In the genomic region with DNA sequence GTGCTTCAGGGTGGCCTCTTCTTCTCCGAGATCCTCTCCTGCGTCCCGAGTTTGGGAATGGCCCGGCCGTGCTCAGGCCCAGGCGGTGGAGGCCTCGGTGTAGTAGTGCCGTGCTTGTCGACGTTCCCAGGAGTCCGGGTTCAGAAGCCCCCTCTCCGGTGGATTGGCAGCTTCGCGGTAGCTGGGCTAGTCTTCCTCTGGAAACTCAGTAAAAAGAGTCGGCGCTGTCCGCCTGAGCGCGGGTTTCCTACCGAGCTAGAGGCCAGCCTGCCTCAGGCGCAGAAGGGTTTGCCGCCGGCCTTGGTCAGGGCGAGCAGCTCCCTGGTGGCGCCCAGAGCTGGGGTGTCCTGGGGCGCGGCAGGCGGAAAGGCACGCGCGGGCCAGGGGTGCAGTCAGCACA, we compare ENCODE assay signal across 23 cellular contexts.
"Had no signal": no experiment of that assay in that cellular context is flagged by ENCODE, and none has a peak within 500 bp of the region (broad histone marks: within the 10 kb centered on the region; RNA-seq: fewer than 3 reads in every experiment).

No MANE protein-coding gene starts in this region.

- H3K4me3 Mint-ChIP-seq: activated CD4-positive, alpha-beta memory T cell treated with anti-CD3 and anti-CD28 coated beads, Interleukin-2, amount 10 ng/mL, durations not matched to agents 7 days and 5 days; activated CD4-positive, alpha-beta T cell treated with anti-CD3 and anti-CD28 coated beads, Interleukin-2, amount 10 ng/mL, durations not matched to agents 7 days and 5 days; activated naive CD4-positive, alpha-beta T cell treated with anti-CD3 and anti-CD28 coated beads, Interleukin-2, amount 10 ng/mL, durations not matched to agents 7 days and 5 days; activated naive CD8-positive, alpha-beta T cell treated with anti-CD3 and anti-CD28 coated beads, Interleukin-2, amount 10 ng/mL, durations not matched to agents 7 days and 5 days; activated T-cell treated with anti-CD3 and anti-CD28 coated beads, Interleukin-2, amount 50 U/mL, for 24 hours; nephron progenitor cell had no signal

- FAIRE-seq: endothelial cell of umbilical vein, TTC549 had no signal

- H3K27me3 Mint-ChIP-seq: activated naive CD8-positive, alpha-beta T cell treated with anti-CD3 and anti-CD28 coated beads, Interleukin-2, amount 10 ng/mL, durations not matched to agents 7 days and 5 days had no signal

- H3K9me3 Mint-ChIP-seq: activated CD4-positive, alpha-beta memory T cell treated with anti-CD3 and anti-CD28 coated beads, Interleukin-2, amount 10 ng/mL, durations not matched to agents 7 days and 5 days; activated CD4-positive, alpha-beta T cell treated with anti-CD3 and anti-CD28 coated beads, Interleukin-2, amount 10 ng/mL, durations not matched to agents 7 days and 5 days; activated naive CD4-positive, alpha-beta T cell treated with anti-CD3 and anti-CD28 coated beads, Interleukin-2, amount 10 ng/mL, durations not matched to agents 7 days and 5 days; activated naive CD8-positive, alpha-beta T cell treated with anti-CD3 and anti-CD28 coated beads, Interleukin-2, amount 10 ng/mL, durations not matched to agents 7 days and 5 days; activated T-cell treated with anti-CD3 and anti-CD28 coated beads, Interleukin-2, amount 50 U/mL, for 24 hours had no signal

- ATAC-seq: esophagus mucosa, heart right ventricle, left lobe of liver, right cardiac atrium had no signal

- H3K27ac Mint-ChIP-seq: activated CD4-positive, alpha-beta memory T cell treated with anti-CD3 and anti-CD28 coated beads, Interleukin-2, amount 10 ng/mL, durations not matched to agents 7 days and 5 days; activated CD4-positive, alpha-beta T cell treated with anti-CD3 and anti-CD28 coated beads, Interleukin-2, amount 10 ng/mL, durations not matched to agents 7 days and 5 days; activated naive CD4-positive, alpha-beta T cell treated with anti-CD3 and anti-CD28 coated beads, Interleukin-2, amount 10 ng/mL, durations not matched to agents 7 days and 5 days; activated naive CD8-positive, alpha-beta T cell treated with anti-CD3 and anti-CD28 coated beads, Interleukin-2, amount 10 ng/mL, durations not matched to agents 7 days and 5 days; activated T-cell treated with anti-CD3 and anti-CD28 coated beads, Interleukin-2, amount 50 U/mL, for 24 hours; brain; nephron progenitor cell had no signal

- H3K9me3 ChIP-seq: ascending aorta, tibial nerve had no signal

- DNase-seq: activated CD4-positive, alpha-beta memory T cell treated with anti-CD3 and anti-CD28 coated beads, Interleukin-2, amount 10 ng/mL, durations not matched to agents 7 days and 5 days; activated CD4-positive, alpha-beta T cell treated with anti-CD3 and anti-CD28 coated beads for 1 hour; activated CD4-positive, alpha-beta T cell treated with anti-CD3 and anti-CD28 coated beads, Interleukin-2, amount 10 ng/mL, durations not matched to agents 7 days and 5 days; activated CD8-positive, alpha-beta memory T cell treated with anti-CD3 and anti-CD28 coated beads, Interleukin-2, amount 50 U/mL, for 48 hours; activated gamma-delta T cell; activated naive CD4-positive, alpha-beta T cell treated with anti-CD3 and anti-CD28 coated beads, Interleukin-2, amount 10 ng/mL, durations not matched to agents 7 days and 5 days; activated naive CD8-positive, alpha-beta T cell treated with anti-CD3 and anti-CD28 coated beads, Interleukin-2, amount 10 ng/mL, durations not matched to agents 7 days and 5 days; activated T-cell treated with anti-CD3 and anti-CD28 coated beads, Interleukin-2, amount 50 U/mL, for 24 hours; foreskin fibroblast; heart right ventricle; kidney glomerular epithelial cell; naive B cell; nephron progenitor cell; right cardiac atrium; stimulated activated CD4-positive, alpha-beta T cell treated with anti-CD3 and anti-CD28 coated beads, Interleukin-2, amount 100 ng/mL, for 48 hours; stimulated activated naive CD4-positive, alpha-beta T cell treated with Interleukin-2 at 50 U/mL for 16 hours had no signal

- H3K27me3 ChIP-seq: ascending aorta, heart right ventricle, tibial nerve had no signal

- H3K4me3 ChIP-seq: ascending aorta, heart right ventricle, tibial nerve had no signal

- H3K27ac ChIP-seq: ascending aorta, heart right ventricle, tibial nerve had no signal
